In the genomic region with DNA sequence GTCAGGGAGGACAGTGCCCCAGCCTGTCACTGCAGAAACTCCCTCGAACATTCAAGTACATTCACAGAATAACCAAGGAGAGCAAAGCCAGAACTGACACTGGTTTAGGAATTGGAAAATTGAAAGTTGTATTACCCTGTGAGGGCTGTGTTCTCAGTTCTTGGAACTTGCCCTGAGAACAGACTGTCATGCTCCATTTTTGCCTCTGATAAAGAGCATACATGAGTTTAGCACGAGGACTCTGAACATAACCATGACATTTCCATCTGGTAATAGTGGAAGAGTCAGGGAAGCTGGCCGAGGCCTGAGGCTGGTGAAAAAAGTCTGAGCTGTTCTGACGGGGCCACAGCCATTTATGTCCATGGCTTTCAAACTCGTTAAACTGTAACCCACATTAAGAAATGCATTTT, we compare ENCODE assay signal across 29 cellular contexts. TPM values are rescaled to one million over a fixed set of nuclear protein-coding genes. Genes with fewer than 3 reads are reported as not detected.
DNase-seq lines count a peak whose midpoint lies in the region; ATAC-seq and TF ChIP-seq lines count a peak whose summit lies in the region.
"Had no signal": no experiment of that assay in that cellular context is flagged by ENCODE, and none has a peak within 500 bp of the region (broad histone marks: within the 10 kb centered on the region; RNA-seq: fewer than 3 reads in every experiment).

No MANE protein-coding gene starts in this region.

- DNase-seq in heart right ventricle (no peak), medulla oblongata (ENCODE audit: extremely low spot score) (no peak), foreskin keratinocyte (no peak), H4 (ENCODE audit: low spot score) (no peak)
- DNase-seq: activated B cell treated with CpG ODN at 0.5 μM for 24 hours; activated CD4-positive, alpha-beta T cell treated with anti-CD3 and anti-CD28 coated beads, Interleukin-2, amount 50 U/mL, for 1 hour; activated gamma-delta T cell treated with Interleukin-2 at 50 U/mL for 16 hours; activated naive CD8-positive, alpha-beta T cell treated with anti-CD3 and anti-CD28 coated beads, Interleukin-2, amount 50 U/mL, for 24 hours; activated T-cell treated with anti-CD3 and anti-CD28 coated beads, Interleukin-2, amount 50 U/mL, for 4 hours; DMS79; GDM1; head of caudate nucleus; HFFc6; naive thymus-derived CD4-positive, alpha-beta T cell; NCI-H1105 treated with DMSO at 0.1 percent for 48 hours; NCI-H2029; NCI-H526; NK-92 treated with Interleukin-12 subunit alpha and Interleukin-12 subunit beta, amount 100 ng/mL, for 24 hours; PC-9; retina; SHP77; stimulated activated CD4-positive, alpha-beta T cell treated with anti-CD3 and anti-CD28 coated beads, Interleukin-12 subunit alpha, Interleukin-12 subunit beta, amount 100 ng/mL, for 4 hours; stimulated activated CD4-positive, alpha-beta T cell treated with anti-CD3 and anti-CD28 coated beads, Interleukin-4, amount 100 ng/mL, for 1 hour; SW 1271 had no signal

- TF ChIP-seq RAD21 in liver (IDR thresholded peaks at IDR 0.05): no peak

- H3K9me3 ChIP-seq in heart right ventricle (no peaks in the 10 kb centered on the region), liver (ENCODE audit: control insufficient read depth in 4 of 4, low read length in 3 of 4) (no peaks in the 10 kb centered on the region), skeletal muscle tissue (ENCODE audit: control insufficient read depth in 3 of 3, low read length in 3 of 3) (no peaks in the 10 kb centered on the region)
- H3K9me3 ChIP-seq: suprapubic skin had no signal

- H3K4me1 ChIP-seq in heart right ventricle (peaks cover 0 to 12% (median 0%) of the 10 kb centered on the region in 9 donors), liver (ENCODE audit: control insufficient read depth in 4 of 4, insufficient read depth in 4 of 4, low read length in 3 of 4) (peaks cover 2 to 31% (median 11%) of the 10 kb centered on the region in 4 donors), skeletal muscle tissue (ENCODE audit: control insufficient read depth in 3 of 3, insufficient read depth in 3 of 3, low read length in 3 of 3) (peaks cover 0 to 14% (median 8%) of the 10 kb centered on the region in 3 donors), foreskin keratinocyte (no peaks in the 10 kb centered on the region)
- H3K4me1 ChIP-seq: suprapubic skin had no signal

- no peak overlapping the region for H3K4me3 ChIP-seq in heart right ventricle
- peak overlapping the region; percentile 35 to 57 (median 41) for H3K4me3 ChIP-seq in liver (ENCODE audit: low read depth in 1 of 3, low read length in 3 of 3)
- H3K4me3 ChIP-seq in skeletal muscle tissue (ENCODE audit: low read length in 3 of 3): no peak overlapping the region
- H3K4me3 ChIP-seq: PC-9, suprapubic skin had no signal

- H3K9ac ChIP-seq in liver (ENCODE audit: low read depth in 1 of 2, low read length in 2 of 2): peak overlapping the region; percentile 84
- peak overlapping the region; percentile 27 to 68 (median 67) for H3K9ac ChIP-seq in skeletal muscle tissue (ENCODE audit: low read depth in 1 of 3, low read length in 3 of 3)

- H3K36me3 ChIP-seq in heart right ventricle: no peaks in the 10 kb centered on the region
- no peaks in the 10 kb centered on the region for H3K36me3 ChIP-seq in liver (ENCODE audit: control insufficient read depth in 4 of 4, insufficient read depth in 3 of 4, low read depth in 1 of 4, low read length in 3 of 4)
- no peaks in the 10 kb centered on the region for H3K36me3 ChIP-seq in skeletal muscle tissue (ENCODE audit: control insufficient read depth in 3 of 3, insufficient read depth in 3 of 3, low read length in 3 of 3)
- H3K36me3 ChIP-seq: suprapubic skin had no signal

- H3K27me3 ChIP-seq in heart right ventricle (no peaks in the 10 kb centered on the region), liver (ENCODE audit: control insufficient read depth in 4 of 4, insufficient read depth in 4 of 4, low read length in 3 of 4) (no peaks in the 10 kb centered on the region), skeletal muscle tissue (ENCODE audit: control insufficient read depth in 3 of 3, insufficient read depth in 3 of 3, low read length in 3 of 3) (no peaks in the 10 kb centered on the region), foreskin keratinocyte (no peaks in the 10 kb centered on the region)
- H3K27me3 ChIP-seq: suprapubic skin had no signal

- ATAC-seq in heart right ventricle (peak; percentile 55 to 94 (median 77)), foreskin keratinocyte (no peak), GM18520 (IDR thresholded peaks at IDR 0.05; ENCODE audit: unreplicated experiment) (no peak)
- ATAC-seq: activated naive CD8-positive, alpha-beta T cell treated with anti-CD3 and anti-CD28 coated beads, Interleukin-2, amount 50 U/mL, for 24 hours; activated T-cell treated with anti-CD3 and anti-CD28 coated beads, Interleukin-2, amount 50 U/mL, for 4 hours; naive thymus-derived CD4-positive, alpha-beta T cell had no signal

- H3K27ac ChIP-seq in VCaP (peak overlapping the region; percentile 67), heart right ventricle (peak overlapping the region; percentile 40 to 88 (median 72)), liver (ENCODE audit: low read depth in 1 of 2, low read length in 2 of 2) (peak overlapping the region; percentile 94 to 97), skeletal muscle tissue (ENCODE audit: low read depth, low read length) (peak overlapping the region; percentile 78), foreskin keratinocyte (no peak overlapping the region)
- H3K27ac ChIP-seq: PC-9, suprapubic skin had no signal

- intact Hi-C loops in heart right ventricle (cut with DNase I): no loop called here

- TF ChIP-seq CTCF in VCaP (conservative IDR thresholded peaks at IDR 0.05) (no peak), heart right ventricle (IDR thresholded peaks at IDR 0.05) (no peak), liver (IDR thresholded peaks at IDR 0.05; ENCODE audit: low read depth, low read length, missing input control) (no peak), foreskin keratinocyte (conservative IDR thresholded peaks at IDR 0.05) (no peak)

- 30 to 41% methylated on average over 5 of the region's 5 CpGs for WGBS in heart right ventricle, 2 donors
- 26% methylated on average over 5 of the region's 5 CpGs for WGBS in liver

TF ChIP-seq in liver, 16 proteins besides CTCF, POLR2A, EP300 and RAD21 (continues in another document):
- TF ChIP-seq RXRA (IDR thresholded peaks at IDR 0.05) (peak in 1 of 2 donors; percentile 61), ATF3 (IDR thresholded peaks at IDR 0.05) (no peak), HNF4G (IDR thresholded peaks at IDR 0.05) (no peak), SP1 (IDR thresholded peaks at IDR 0.05) (peak; percentile 62), FOXA2 (IDR thresholded peaks at IDR 0.05) (no peak), GABPA (IDR thresholded peaks at IDR 0.05 in 1 of 2, conservative IDR thresholded peaks at IDR 0.05 in 1 of 2) (no peak), EGR1 (IDR thresholded peaks at IDR 0.05; ENCODE audit: low read depth in 2 of 2) (no peak), HNF4A (conservative IDR thresholded peaks at IDR 0.05) (peak; percentile 51 to 52), ZBTB33 (IDR thresholded peaks at IDR 0.05) (no peak), YY1 (IDR thresholded peaks at IDR 0.05) (peak; percentile 81)
- TF ChIP-seq, protein P1, sequence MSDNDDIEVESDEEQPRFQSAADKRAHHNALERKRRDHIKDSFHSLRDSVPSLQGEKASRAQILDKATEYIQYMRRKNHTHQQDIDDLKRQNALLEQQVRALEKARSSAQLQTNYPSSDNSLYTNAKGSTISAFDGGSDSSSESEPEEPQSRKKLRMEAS (IDR thresholded peaks at IDR 0.05): peak; percentile 52

RNA-seq across cellular contexts. Expression of gene SLC25A30, which starts 15.2 kb away (rescaled TPM):
- total RNA-seq in heart right ventricle (100 to 1,000 TPM in 9 of 10 donors, 10 to 100 TPM in 1; 83.9 to 280 (median 159) TPM), liver (10 to 100 TPM; 11.7 to 59.2 TPM), skeletal muscle tissue (12.5 TPM), foreskin keratinocyte (23.0 and 25.3 TPM in 2 replicates)
- polyA plus RNA-seq in heart right ventricle (10 to 100 TPM in 1 of 2 donors, 1 to 10 TPM in 1; 9.3 to 36.6 TPM), liver (10 to 100 TPM in 1 of 2 donors, 1 to 10 TPM in 1; 5.4 to 23.8 TPM), foreskin keratinocyte (6.5 and 9.0 TPM in 2 replicates)
- total RNA-seq in H4 (2014; rRNA removed; shearing (Covaris generic)): 5.5 and 7.1 TPM in 2 replicates

RNA-seq across cellular contexts. Expression of gene COG3, which starts 31.4 kb away (rescaled TPM):
- 10 to 100 TPM; 12.3 to 18.0 (median 15.8) TPM for total RNA-seq in heart right ventricle
- 10 to 100 TPM in 1 of 2 donors, 1 to 10 TPM in 1; 9.9 to 14.6 TPM for polyA plus RNA-seq in heart right ventricle
- 100 to 1,000 TPM in 1 of 2 donors, 10 to 100 TPM in 1; 22.8 to 113 TPM for total RNA-seq in liver
- 10 to 100 TPM; 31.6 to 44.8 TPM for polyA plus RNA-seq in liver
- total RNA-seq in skeletal muscle tissue: 36.5 TPM
- 21.7 and 25.7 TPM in 2 replicates for total RNA-seq in foreskin keratinocyte
- 11.6 and 12.1 TPM in 2 replicates for polyA plus RNA-seq in foreskin keratinocyte
- total RNA-seq in H4 (2014; rRNA removed; shearing (Covaris generic)): 7.5 and 8.4 TPM in 2 replicates

Comparison
In these comparisons a context has a peak if more than half of its experiments do, and no peak if none do; other contexts are left out.
1. ATAC-seq: peak in heart right ventricle (8 of 8); none in foreskin keratinocyte (single experiment) and GM18520 (single experiment).
2. H3K4me3 ChIP-seq: peak in liver (3 of 3); none in heart right ventricle (0 of 10) and skeletal muscle tissue (0 of 3).